13 cellular contexts compared by ENCODE assay signal in the genomic region with DNA sequence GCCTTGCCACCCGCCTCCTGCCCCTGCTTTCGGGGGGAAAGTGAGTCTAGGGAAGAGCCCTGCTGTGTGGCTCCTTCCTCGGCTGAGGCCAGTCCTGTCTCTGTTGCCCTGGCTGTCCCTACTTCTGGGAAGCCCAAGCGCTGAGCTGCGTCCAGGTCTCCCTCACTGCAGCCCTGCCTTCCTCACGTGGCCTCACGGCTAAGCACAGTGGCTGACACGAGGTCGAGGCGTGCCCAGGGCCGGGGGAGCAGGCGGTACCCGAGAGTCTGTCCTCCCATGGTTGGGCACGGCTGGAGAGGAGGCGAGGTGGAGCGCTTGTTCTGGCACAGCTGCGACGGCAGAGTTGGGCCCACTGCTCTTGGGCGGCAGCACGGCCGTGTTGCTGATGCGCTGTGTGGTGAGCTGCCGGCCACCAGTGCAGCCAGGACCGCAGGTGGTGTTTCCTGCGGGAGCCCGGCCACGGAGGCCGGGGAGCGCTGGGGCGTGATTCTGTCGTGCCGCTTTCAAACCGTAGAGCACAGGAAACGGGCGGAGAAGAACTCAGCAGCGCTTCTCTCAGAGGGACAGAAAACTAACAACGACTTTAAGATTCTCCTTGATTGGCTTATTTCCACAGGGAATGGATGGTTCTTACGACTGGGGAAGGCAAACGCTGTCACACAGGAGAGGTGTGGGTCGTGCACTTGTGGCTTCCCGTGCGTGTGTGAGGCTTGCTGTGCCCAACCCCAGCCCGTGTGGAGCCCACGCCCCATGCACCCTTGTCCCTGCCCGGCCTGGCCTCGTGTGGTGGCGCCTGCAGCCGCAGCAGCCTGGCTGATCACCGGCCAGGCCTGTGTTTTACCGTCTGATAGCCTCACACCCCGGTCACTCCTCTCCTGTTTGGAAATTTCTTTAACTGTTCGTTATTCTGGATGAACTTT. TPM values are rescaled to one million over a fixed set of nuclear protein-coding genes. Genes with fewer than 3 reads are reported as not detected.
DNase-seq lines count a peak whose midpoint lies in the region; ATAC-seq and TF ChIP-seq lines count a peak whose summit lies in the region.
"Had no signal": no experiment of that assay in that cellular context is flagged by ENCODE, and none has a peak within 500 bp of the region (broad histone marks: within the 10 kb centered on the region; RNA-seq: fewer than 3 reads in every experiment).

No MANE protein-coding gene starts in this region.

- peaks cover 26% of the 10 kb centered on the region for H3K36me3 ChIP-seq in CD4-positive, alpha-beta memory T cell (ENCODE audit: insufficient read depth, low read length)
- peaks cover 58% of the 10 kb centered on the region for H3K36me3 ChIP-seq in RWPE2 (ENCODE audit: low read depth)

- CTCF ChIA-PET in CD4-positive, alpha-beta memory T cell (lab: Charles Lee; ENCODE audit: partially characterized antibody), result interaction anchor here (1.2 to 1.5 kb wide), 3 partner anchors 7 to 43 kb away, joined by 3 to 8 read pairs (median 5); no protein-coding TSS in a partner anchor

- H3K27ac ChIP-seq in CD4-positive, alpha-beta memory T cell (ENCODE audit: low read depth, low read length), result peak overlapping the region; percentile 6
- peak overlapping the region; percentile 74 for H3K27ac ChIP-seq in RWPE2 (ENCODE audit: poor library complexity, severe bottlenecking)

- intact Hi-C loops in CD4-positive, alpha-beta memory T cell (cut with micrococcal nuclease), result loop anchor here (2.0 kb wide), 1 partner anchor 22 kb away; the partner anchor contains the start of gene MAEA

- H3K4me3 Mint-ChIP-seq in CD4-positive, alpha-beta memory T cell, result peak overlapping the region; percentile 67 to 82 (median 72)
- H3K4me3 Mint-ChIP-seq in central memory CD8-positive, alpha-beta T cell, result peak overlapping the region; percentile 38
- H3K4me3 Mint-ChIP-seq in nephron, result peak overlapping the region in 2 of 3 experiments; percentile 25 to 46

- peak; percentile 35 to 65 (median 51) for DNase-seq in CD4-positive, alpha-beta memory T cell
- DNase-seq in RWPE2 (ENCODE audit: low spot score) (no peak), NCI-H2107 treated with DMSO at 0.1 percent for 48 hours (lab: John Stamatoyannopoulos, UW; ENCODE audit: unreplicated experiment) (no peak)
- DNase-seq in central memory CD8-positive, alpha-beta T cell (ENCODE audit: low spot score in 2 of 2), result no peak
- DNase-seq: COR-L47; Kasumi-1; mesenchymal stem cell; NCI-H2107; stimulated activated CD4-positive, alpha-beta T cell treated with anti-CD3 and anti-CD28 coated beads, Interleukin-4, amount 100 ng/mL, for 1 hour; stimulated activated naive CD8-positive, alpha-beta T cell treated with anti-CD3 and anti-CD28 coated beads, Interleukin-15, Interleukin-2, amounts not matched to agents 100 U/mL and 50 U/mL, for 24 hours had no signal

- no peaks in the 10 kb centered on the region for H3K9me3 ChIP-seq in CD4-positive, alpha-beta memory T cell (ENCODE audit: control insufficient read depth in 1 of 2, low read length in 2 of 2)
- H3K9me3 ChIP-seq in RWPE2 (ENCODE audit: severe bottlenecking), result no peaks in the 10 kb centered on the region

- H3K9me3 Mint-ChIP-seq in CD4-positive, alpha-beta memory T cell, result no peaks in the 10 kb centered on the region
- no peaks in the 10 kb centered on the region for H3K9me3 Mint-ChIP-seq in central memory CD8-positive, alpha-beta T cell
- peaks cover 9% of the 10 kb centered on the region for H3K9me3 Mint-ChIP-seq in nephron

- H3K27me3 Mint-ChIP-seq in CD4-positive, alpha-beta memory T cell, result no peaks in the 10 kb centered on the region
- H3K27me3 Mint-ChIP-seq in central memory CD8-positive, alpha-beta T cell, result no peaks in the 10 kb centered on the region
- H3K27me3 Mint-ChIP-seq in nephron (ENCODE audit: low read depth), result no peaks in the 10 kb centered on the region

- TF ChIP-seq CTCF in RWPE2 (IDR thresholded peaks at IDR 0.05; ENCODE audit: poor library complexity, severe bottlenecking), result no peak
- TF ChIP-seq CTCF in nephron (IDR thresholded peaks at IDR 0.05; ENCODE audit: unreplicated experiment in 3 of 3), result no peak

- peak overlapping the region in 1 of 2 donors; percentile 6 for H3K4me3 ChIP-seq in CD4-positive, alpha-beta memory T cell (ENCODE audit: low read length in 2 of 2)
- H3K4me3 ChIP-seq in RWPE2 (ENCODE audit: severe bottlenecking), result no peak overlapping the region

- POLR2A ChIA-PET in CD4-positive, alpha-beta memory T cell (lab: Charles Lee; ENCODE audit: partially characterized antibody), result interaction anchor here (2.4 to 4.9 kb wide), 3 partner anchors 19 to 109 kb away, joined by 7 to 32 read pairs (median 21); partner anchors contain the start of gene UVSSA

- peaks cover 15 to 45% of the 10 kb centered on the region in 2 donors for H3K36me3 Mint-ChIP-seq in CD4-positive, alpha-beta memory T cell
- peaks cover 37% of the 10 kb centered on the region for H3K36me3 Mint-ChIP-seq in central memory CD8-positive, alpha-beta T cell (ENCODE audit: insufficient read depth)
- H3K36me3 Mint-ChIP-seq in nephron (ENCODE audit: low read depth), result peaks cover 79% of the 10 kb centered on the region

- peaks cover 44 to 69% (median 58%) of the 10 kb centered on the region in 4 donors for H3K4me1 Mint-ChIP-seq in CD4-positive, alpha-beta memory T cell
- peaks cover 44% of the 10 kb centered on the region for H3K4me1 Mint-ChIP-seq in central memory CD8-positive, alpha-beta T cell
- peaks cover 26% of the 10 kb centered on the region for H3K4me1 Mint-ChIP-seq in nephron

- peaks cover 53% of the 10 kb centered on the region for H3K4me1 ChIP-seq in CD4-positive, alpha-beta memory T cell (ENCODE audit: insufficient read depth, low read length)
- peaks cover 17% of the 10 kb centered on the region for H3K4me1 ChIP-seq in RWPE2 (ENCODE audit: insufficient read depth, poor library complexity, severe bottlenecking)

- H3K27ac Mint-ChIP-seq in CD4-positive, alpha-beta memory T cell, result peak overlapping the region; percentile 80 to 92 (median 87)
- H3K27ac Mint-ChIP-seq in central memory CD8-positive, alpha-beta T cell (ENCODE audit: low read depth), result peak overlapping the region; percentile 71
- no peak overlapping the region for H3K27ac Mint-ChIP-seq in nephron

- no peak for ATAC-seq in RWPE2 (ENCODE audit: low read depth)
- no peak for ATAC-seq in central memory CD8-positive, alpha-beta T cell (replicated peaks; ENCODE audit: extremely low read depth, poor library complexity, severe bottlenecking)
- ATAC-seq in HG03565 (IDR thresholded peaks at IDR 0.05; ENCODE audit: unreplicated experiment), result no peak
- no peak for ATAC-seq in GM19463 (IDR thresholded peaks at IDR 0.05; ENCODE audit: unreplicated experiment)
- ATAC-seq: stimulated activated naive CD8-positive, alpha-beta T cell treated with anti-CD3 and anti-CD28 coated beads, Interleukin-15, Interleukin-2, amounts not matched to agents 100 U/mL and 50 U/mL, for 24 hours had no signal

- H3K27me3 ChIP-seq in CD4-positive, alpha-beta memory T cell (ENCODE audit: insufficient read depth, low read length), result no peaks in the 10 kb centered on the region
- H3K27me3 ChIP-seq in RWPE2 (ENCODE audit: insufficient read depth, poor library complexity, severe bottlenecking), result no peaks in the 10 kb centered on the region

RNA-seq across cellular contexts. Expression of gene MAEA, which starts 21.4 kb away (rescaled TPM):
- 100 to 1,000 TPM; 101 to 106 TPM for total RNA-seq in CD4-positive, alpha-beta memory T cell
- 10 to 100 TPM; 54.1 to 70.9 TPM for polyA plus RNA-seq in CD4-positive, alpha-beta memory T cell

RNA-seq across cellular contexts. Expression of gene UVSSA, which starts 36.0 kb away (rescaled TPM):
- total RNA-seq in CD4-positive, alpha-beta memory T cell, result 10 to 100 TPM; 44.4 to 44.6 TPM
- 1 to 10 TPM; 2.4 to 6.8 TPM for polyA plus RNA-seq in CD4-positive, alpha-beta memory T cell

Comparison
In these comparisons a context has a peak if more than half of its experiments do, and no peak if none do; other contexts are left out.
1. DNase-seq: peak in CD4-positive, alpha-beta memory T cell (5 of 5); none in RWPE2 (single experiment), central memory CD8-positive, alpha-beta T cell (0 of 2) and NCI-H2107 treated with DMSO at 0.1 percent for 48 hours (single experiment).
2. H3K27ac Mint-ChIP-seq: peak in CD4-positive, alpha-beta memory T cell (7 of 7) and central memory CD8-positive, alpha-beta T cell (single experiment); none in nephron (0 of 3).
3. Peak in every context shown above with its lines, with median percentiles within 50 percentile points of each other: H3K4me3 Mint-ChIP-seq.